In the genomic region with DNA sequence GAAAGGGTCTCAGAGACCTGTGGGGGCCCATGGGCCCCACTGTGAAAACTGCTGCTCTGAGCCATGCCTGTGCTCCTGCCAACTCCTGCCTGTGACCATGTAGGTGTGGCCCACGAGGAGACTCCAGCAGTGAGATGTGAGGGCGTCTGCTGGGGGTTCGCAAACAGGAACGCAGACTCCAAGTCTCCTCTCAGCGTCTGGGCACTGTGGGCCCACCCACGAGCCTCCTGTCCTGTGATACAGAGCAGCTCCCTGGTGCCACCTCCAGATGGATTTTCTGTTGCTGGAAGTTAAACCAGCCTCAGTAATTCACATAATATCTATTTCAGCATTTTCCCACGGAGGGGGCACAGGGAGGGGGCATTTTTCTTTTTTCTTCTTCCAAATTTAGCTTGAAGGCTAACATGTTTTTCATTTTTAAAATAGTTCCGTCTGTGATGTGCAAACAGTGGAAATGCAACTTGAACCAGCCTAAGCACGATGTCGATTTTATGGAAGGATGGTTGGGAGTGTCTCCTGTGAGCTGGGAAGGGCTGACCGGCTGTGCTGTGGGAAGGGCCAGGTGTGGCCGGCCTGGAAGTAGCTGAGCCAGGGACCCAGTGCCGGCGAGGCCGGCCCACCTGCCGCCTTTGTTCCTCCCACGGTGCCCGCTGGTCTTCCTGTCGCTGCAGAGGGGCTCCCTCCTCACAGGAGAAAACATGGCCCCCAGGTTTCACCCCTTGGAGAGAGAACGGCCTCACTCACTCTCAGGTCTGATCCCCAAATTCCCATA, we compare ENCODE assay signal across 19 cellular contexts. TPM values are rescaled to one million over a fixed set of nuclear protein-coding genes. Genes with fewer than 3 reads are reported as not detected.
A peak's percentile ranks its signal among the peaks of the same experiment; 100 is the strongest.
DNase-seq lines count a peak whose midpoint lies in the region; TF ChIP-seq lines count a peak whose summit lies in the region.
"Had no signal": no experiment of that assay in that cellular context is flagged by ENCODE, and none has a peak within 500 bp of the region (broad histone marks: within the 10 kb centered on the region; RNA-seq: fewer than 3 reads in every experiment).

No MANE protein-coding gene starts in this region.

- peak overlapping the region in 1 of 3 experiments; percentile 33 for H3K27ac Mint-ChIP-seq in nephron
- H3K27ac Mint-ChIP-seq: activated naive CD4-positive, alpha-beta T cell treated with anti-CD3 and anti-CD28 coated beads, Interleukin-2, amount 10 ng/mL, durations not matched to agents 7 days and 5 days; IgD-negative memory B cell had no signal

- peaks cover 26% of the 10 kb centered on the region for H3K4me1 Mint-ChIP-seq in nephron

- H3K36me3 Mint-ChIP-seq in nephron (ENCODE audit: low read depth), result no peaks in the 10 kb centered on the region
- H3K36me3 Mint-ChIP-seq: activated naive CD4-positive, alpha-beta T cell treated with anti-CD3 and anti-CD28 coated beads, Interleukin-2, amount 10 ng/mL, durations not matched to agents 7 days and 5 days; IgD-negative memory B cell had no signal

- H3K27me3 Mint-ChIP-seq in nephron (ENCODE audit: low read depth), result peaks cover under 1% of the 10 kb centered on the region

- DNase-seq in Ammon's horn (ENCODE audit: low spot score), result peak; percentile 51
- DNase-seq in Peyer's patch, result peak in 2 of 3 donors; percentile 67 to 73
- DNase-seq in NCI-H1105 treated with DMSO at 0.1 percent for 48 hours (lab: John Stamatoyannopoulos, UW), result no peak
- no peak for DNase-seq in NCI-H1436 treated with DMSO at 0.1 percent for 48 hours (lab: John Stamatoyannopoulos, UW)
- no peak for DNase-seq in stimulated activated CD4-positive, alpha-beta T cell treated with anti-CD3 and anti-CD28 coated beads, Interleukin-12 subunit alpha, Interleukin-12 subunit beta, amount 100 ng/mL, for 4 hours
- no peak for DNase-seq in stimulated activated CD4-positive, alpha-beta T cell treated with anti-CD3 and anti-CD28 coated beads, Interleukin-15, amount 100 ng/mL, for 24 hours
- DNase-seq: activated naive CD4-positive, alpha-beta T cell treated with anti-CD3 and anti-CD28 coated beads, Interleukin-2, amount 10 ng/mL, durations not matched to agents 7 days and 5 days; activated T-cell treated with anti-CD3 and anti-CD28 coated beads for 4 hours; COR-L47; dermis blood vessel endothelial cell; midbrain; MM.1S; NCI-H2029 treated with DMSO at 0.1 percent for 48 hours; NCI-H524 treated with DMSO at 0.1 percent for 48 hours; OCI-M1 had no signal

- TF ChIP-seq CTCF in Peyer's patch (IDR thresholded peaks at IDR 0.05) (no peak), nephron (IDR thresholded peaks at IDR 0.05; ENCODE audit: unreplicated experiment in 3 of 3) (no peak)

- TF ChIP-seq POLR2A in Peyer's patch (IDR thresholded peaks at IDR 0.05), result peak in 1 of 2 donors; percentile 16

- H3K27me3 ChIP-seq in Peyer's patch (no peaks in the 10 kb centered on the region), esophagus (ENCODE audit: control insufficient read depth in 1 of 2, insufficient read depth in 2 of 2, low read length in 2 of 2) (no peaks in the 10 kb centered on the region)
- H3K27me3 ChIP-seq: suprapubic skin had no signal

- H3K4me1 ChIP-seq in Peyer's patch, result peaks cover 0 to 26% (median 11%) of the 10 kb centered on the region in 4 donors
- H3K4me1 ChIP-seq in esophagus (ENCODE audit: control insufficient read depth in 2 of 2, insufficient read depth in 2 of 2, low read length in 1 of 2), result peaks cover 3 to 20% of the 10 kb centered on the region in 2 donors

- peak overlapping the region in 2 of 4 donors; percentile 26 to 41 for H3K4me3 ChIP-seq in Peyer's patch
- no peak overlapping the region for H3K4me3 ChIP-seq in esophagus (ENCODE audit: low read depth in 1 of 2, low read length in 2 of 2)
- H3K4me3 ChIP-seq: suprapubic skin had no signal

- H3K36me3 ChIP-seq in Peyer's patch (no peaks in the 10 kb centered on the region), esophagus (ENCODE audit: control insufficient read depth in 2 of 2, insufficient read depth in 2 of 2, low read length in 1 of 2) (no peaks in the 10 kb centered on the region)
- H3K36me3 ChIP-seq: suprapubic skin had no signal

- peak overlapping the region; percentile 29 to 70 (median 47) for H3K4me3 Mint-ChIP-seq in nephron
- H3K4me3 Mint-ChIP-seq: activated naive CD4-positive, alpha-beta T cell treated with anti-CD3 and anti-CD28 coated beads, Interleukin-2, amount 10 ng/mL, durations not matched to agents 7 days and 5 days had no signal

- H3K9me3 ChIP-seq in Peyer's patch, result no peaks in the 10 kb centered on the region
- H3K9me3 ChIP-seq in esophagus (ENCODE audit: control insufficient read depth in 2 of 2, insufficient read depth in 1 of 2, low read depth in 1 of 2, low read length in 1 of 2), result no peaks in the 10 kb centered on the region
- H3K9me3 ChIP-seq: suprapubic skin had no signal

- no peaks in the 10 kb centered on the region for H3K9me3 Mint-ChIP-seq in nephron
- H3K9me3 Mint-ChIP-seq: activated naive CD4-positive, alpha-beta T cell treated with anti-CD3 and anti-CD28 coated beads, Interleukin-2, amount 10 ng/mL, durations not matched to agents 7 days and 5 days; IgD-negative memory B cell had no signal

- WGBS in esophagus, 2 donors, result 35 to 39% methylated on average over 20 of the region's 20 CpGs

- H3K27ac ChIP-seq in Peyer's patch (peak overlapping the region in 3 of 4 donors; percentile 57 to 92 (median 75)), esophagus (ENCODE audit: low read depth in 2 of 2, low read length in 1 of 2) (peak overlapping the region; percentile 89)
- H3K27ac ChIP-seq: suprapubic skin had no signal

RNA-seq across cellular contexts. Expression of gene RAB40B, which starts 3.8 kb away (rescaled TPM):
- 10 to 100 TPM; 13.3 to 63.5 (median 29.1) TPM for total RNA-seq in Peyer's patch
- polyA plus RNA-seq in esophagus, result 1 to 10 TPM; 9.3 to 9.7 TPM

RNA-seq across cellular contexts. Expression of gene FN3KRP, which starts 14.2 kb away (rescaled TPM):
- 10 to 100 TPM; 15.5 to 33.0 (median 19.7) TPM for total RNA-seq in Peyer's patch
- polyA plus RNA-seq in esophagus, result 10 to 100 TPM; 15.6 to 19.0 TPM

RNA-seq across cellular contexts. Expression of gene FN3K, which starts 33.1 kb away (rescaled TPM):
- 10 to 100 TPM; 14.0 to 56.3 (median 23.0) TPM for total RNA-seq in Peyer's patch
- 1 to 10 TPM; 2.7 to 3.7 TPM for polyA plus RNA-seq in esophagus
- polyA plus RNA-seq: IgD-negative memory B cell had no signal

RNA-seq across cellular contexts. Expression of gene TBCD, which starts 49.5 kb away (rescaled TPM):
- total RNA-seq in Peyer's patch, result 100 to 1,000 TPM in 1 of 4 donors, 10 to 100 TPM in 3; 58.7 to 130 (median 74.8) TPM
- 10 to 100 TPM; 54.4 to 62.8 TPM for polyA plus RNA-seq in esophagus

RNA-seq across cellular contexts. Expression of gene WDR45B, which starts 54.1 kb away (rescaled TPM):
- 10 to 100 TPM; 68.8 to 90.0 (median 77.2) TPM for total RNA-seq in Peyer's patch
- polyA plus RNA-seq in esophagus, result 10 to 100 TPM; 72.2 to 75.3 TPM

Comparison
In these comparisons a context has a peak if more than half of its experiments do, and no peak if none do; other contexts are left out.
1. DNase-seq: peak in Ammon's horn (single experiment) and Peyer's patch (2 of 3); none in NCI-H1105 treated with DMSO at 0.1 percent for 48 hours (single experiment), NCI-H1436 treated with DMSO at 0.1 percent for 48 hours (single experiment), stimulated activated CD4-positive, alpha-beta T cell treated with anti-CD3 and anti-CD28 coated beads, Interleukin-12 subunit alpha, Interleukin-12 subunit beta, amount 100 ng/mL, for 4 hours (single experiment) and stimulated activated CD4-positive, alpha-beta T cell treated with anti-CD3 and anti-CD28 coated beads, Interleukin-15, amount 100 ng/mL, for 24 hours (single experiment).